Comparison of ENCODE assay signal across 28 cellular contexts in genomic region chr6:128249429-128249828, GRCh38.
"Had no signal": no experiment of that assay in that cellular context is flagged by ENCODE, and none has a peak within 500 bp of the region (broad histone marks: within the 10 kb centered on the region; RNA-seq: fewer than 3 reads in every experiment).

No MANE protein-coding gene starts in this region.

- H3K4me3 ChIP-seq: pancreas, prostate gland, skin epidermis, smooth muscle cell, spleen, suprapubic skin, testis, tibial artery, transverse colon, upper lobe of right lung, uterus had no signal

- H3K36me3 ChIP-seq: neutrophil, pancreas, prostate gland, spleen, suprapubic skin, tibial artery, transverse colon, upper lobe of right lung, uterus had no signal

- H3K27ac ChIP-seq: neutrophil, pancreas, prostate gland, skin epidermis, spleen, suprapubic skin, testis, tibial artery, transverse colon, upper lobe of right lung, uterus had no signal

- ATAC-seq: naive thymus-derived CD8-positive, alpha-beta T cell; natural killer cell treated with Interleukin-12 subunit alpha and Interleukin-12 subunit beta and Interleukin-15 and Interleukin-18, amount 100 ng/mL, for 72 hours; pancreas; right cardiac atrium; sciatic nerve; stimulated activated memory B cell treated with anti-CD40 and anti-IgM and Interleukin-4, amounts not matched to agents 10 μg/mL and 1 μg/mL and 100 μg/mL, for 72 hours; stimulated activated naive CD8-positive, alpha-beta T cell treated with anti-CD3 and anti-CD28 coated beads, Interleukin-15, amount 100 ng/mL, for 72 hours; stimulated activated naive CD8-positive, alpha-beta T cell treated with anti-CD3 and anti-CD28 coated beads, Interleukin-15, Interleukin-2, amounts not matched to agents 100 U/mL and 50 U/mL, for 24 hours; upper lobe of right lung had no signal

- H3K4me1 ChIP-seq: prostate gland, spleen, suprapubic skin, testis, transverse colon, upper lobe of right lung, uterus had no signal

- DNase-seq: naive thymus-derived CD8-positive, alpha-beta T cell; nephron progenitor cell; nucleus accumbens; pancreas; right cardiac atrium; spleen; stimulated activated CD4-positive, alpha-beta T cell treated with anti-CD3 and anti-CD28 coated beads, Interleukin-12 subunit alpha, Interleukin-12 subunit beta, amount 100 ng/mL, for 4 hours; stimulated activated CD4-positive, alpha-beta T cell treated with anti-CD3 and anti-CD28 coated beads, Interleukin-1b, Interleukin-23, amount 100 ng/mL, for 48 hours; stimulated activated CD4-positive, alpha-beta T cell treated with anti-CD3 and anti-CD28 coated beads, Interleukin-4, amount 100 ng/mL, for 1 hour; stimulated activated CD4-positive, alpha-beta T cell treated with anti-CD3 and anti-CD28 coated beads, Interleukin-4, amount 100 ng/mL, for 4 hours; stimulated activated CD8-positive, alpha-beta memory T cell treated with anti-CD3 and anti-CD28 coated beads, Interleukin-4, amount 100 ng/mL, for 48 hours; stimulated activated naive CD4-positive, alpha-beta T cell; stimulated activated naive CD8-positive, alpha-beta T cell treated with anti-CD3 and anti-CD28 coated beads, Interleukin-15, amount 100 ng/mL, for 72 hours; stimulated activated naive CD8-positive, alpha-beta T cell treated with anti-CD3 and anti-CD28 coated beads, Interleukin-15, Interleukin-2, amounts not matched to agents 100 U/mL and 50 U/mL, for 24 hours; substantia nigra; testis; tibial artery; transverse colon; upper lobe of right lung; uterus had no signal

- H3K27me3 ChIP-seq: neutrophil, pancreas, spleen, suprapubic skin, testis, tibial artery, transverse colon, upper lobe of right lung, uterus had no signal

- H3K9me3 ChIP-seq: neutrophil, pancreas, prostate gland, spleen, suprapubic skin, testis, tibial artery, transverse colon, upper lobe of right lung, uterus had no signal
